ENCODE assay signal across 9 cellular contexts in genomic region chr2:150528861-150529801, GRCh38. TPM values are rescaled to one million over a fixed set of nuclear protein-coding genes. Genes with fewer than 3 reads are reported as not detected.
DNase-seq lines count a peak whose midpoint lies in the region; ATAC-seq, FAIRE-seq and TF ChIP-seq lines count a peak whose summit lies in the region.
"Had no signal": no experiment of that assay in that cellular context is flagged by ENCODE, and none has a peak within 500 bp of the region (broad histone marks: within the 10 kb centered on the region; RNA-seq: fewer than 3 reads in every experiment).

No MANE protein-coding gene starts in this region.

- H3K27ac ChIP-seq in H1 (ENCODE audit: low read depth, low read length), result no peak overlapping the region

- H3K4me1 Mint-ChIP-seq in naive thymus-derived CD8-positive, alpha-beta T cell, result no peaks in the 10 kb centered on the region

- no peaks in the 10 kb centered on the region for H3K36me3 Mint-ChIP-seq in naive thymus-derived CD8-positive, alpha-beta T cell

- peaks cover 0 to 9% (median 0%) of the 10 kb centered on the region in 9 donors for H3K9me3 Mint-ChIP-seq in naive thymus-derived CD8-positive, alpha-beta T cell

- TF ChIP-seq EP300 in H1 (IDR thresholded peaks at IDR 0.05; ENCODE audit: borderline replicate concordance in 1 of 2, low read depth in 2 of 2, low read length in 2 of 2), result no peak

- no peak overlapping the region for H3K18ac ChIP-seq in H1 (ENCODE audit: extremely low read depth, low read length)

- POLR2A ChIA-PET in H1 (lab: Charles Lee; ENCODE audit: partially characterized antibody), result no interaction called here
- POLR2A ChIA-PET in naive thymus-derived CD8-positive, alpha-beta T cell (lab: Charles Lee), result no interaction called here

- 0 out of 2 replicates have a peak overlapping the region, but pooled peaks have one; percentile 14 for H2BK5ac ChIP-seq in H1 (ENCODE audit: low read depth, low read length)

- H2BK120ac ChIP-seq in H1 (replicated peaks; ENCODE audit: low read depth, low read length), result no peak overlapping the region

- no peak for TF ChIP-seq POLR2A in H1 (IDR thresholded peaks at IDR 0.05; ENCODE audit: control extremely low read depth in 1 of 2, low read depth in 2 of 2, low read length in 2 of 2)

- no peak for TF ChIP-seq RAD21 in H1 (IDR thresholded peaks at IDR 0.05 in 1 of 2, conservative IDR thresholded peaks at IDR 0.05 in 1 of 2; ENCODE audit: low read depth in 2 of 2, low read length in 2 of 2)

- H3K9me3 ChIP-seq in H1 (ENCODE audit: insufficient read depth in 2 of 2, low read depth in 1 of 2, low read length in 1 of 2), result peaks cover 0 to 3% of the 10 kb centered on the region in 2 experiments; a peak in 1 of 4 replicates

- no peak overlapping the region for H3K4ac ChIP-seq in H1 (replicated peaks; ENCODE audit: insufficient read length, low read depth, low read length)

- H3K79me1 ChIP-seq in H1 (ENCODE audit: low read depth, low read length), result no peaks in the 10 kb centered on the region

- H3K14ac ChIP-seq in H1 (ENCODE audit: insufficient read length), result no peak overlapping the region

- no peak overlapping the region for H3K4me3 Mint-ChIP-seq in naive thymus-derived CD8-positive, alpha-beta T cell

- no peak overlapping the region for H4K8ac ChIP-seq in H1 (ENCODE audit: extremely low read depth, insufficient read depth, low read length)

- H3K27me3 Mint-ChIP-seq in naive thymus-derived CD8-positive, alpha-beta T cell, result peaks cover 0 to 2% (median 0%) of the 10 kb centered on the region in 5 donors

- H3K23me2 ChIP-seq in H1 (ENCODE audit: low read depth, low read length), result no peaks in the 10 kb centered on the region

- H4K91ac ChIP-seq in H1 (replicated peaks; ENCODE audit: insufficient read length, low read length), result no peak overlapping the region

- ATAC-seq in GM21515 (IDR thresholded peaks at IDR 0.05; ENCODE audit: unreplicated experiment) (peak; percentile 77), HG03558 (IDR thresholded peaks at IDR 0.05; ENCODE audit: extremely low read depth, unreplicated experiment) (peak; percentile 92), sciatic nerve (no peak)
- ATAC-seq in naive thymus-derived CD8-positive, alpha-beta T cell, result no peak

- no peak overlapping the region for H2AK5ac ChIP-seq in H1 (ENCODE audit: low read depth, low read length)

- CTCF ChIA-PET in H1 (lab: Charles Lee; ENCODE audit: partially characterized antibody), result interaction anchor here (1.5 kb wide), 1 partner anchor 20 kb away, joined by 5 read pairs; no protein-coding TSS in a partner anchor

- no peaks in the 10 kb centered on the region for H3K36me3 ChIP-seq in H1 (ENCODE audit: control insufficient read depth in 2 of 4, insufficient read depth in 4 of 4, low read length in 3 of 4)

- no peaks in the 10 kb centered on the region for H4K20me1 ChIP-seq in H1 (replicated peaks in 1 of 2; ENCODE audit: control insufficient read depth in 1 of 2, insufficient read depth in 2 of 2, low read length in 2 of 2)

- TF ChIP-seq CTCF in AG09319 (IDR thresholded peaks at IDR 0.05; ENCODE audit: low read depth, low read length) (no peak), H1 (IDR thresholded peaks at IDR 0.05; ENCODE audit: control extremely low read depth in 1 of 3, insufficient read depth in 1 of 3, low read depth in 1 of 3, low read length in 3 of 3) (no peak)

- peak overlapping the region; percentile 37; the same call in 1 of the 2 replicates for H2AFZ ChIP-seq in H1 (ENCODE audit: low read length)

- no peak overlapping the region for H3K56ac ChIP-seq in H1 (replicated peaks; ENCODE audit: insufficient read length, low read depth, low read length)

- no peaks in the 10 kb centered on the region for H3K79me2 ChIP-seq in H1 (ENCODE audit: control insufficient read depth in 1 of 2, insufficient read depth in 2 of 2, low read length in 2 of 2)

- no peak for FAIRE-seq in H1 (lab: Jason Lieb, UNC)
- FAIRE-seq: colon had no signal

- intact Hi-C loops in sciatic nerve (cut with DNase I), result no loop called here

- no peak overlapping the region for H2BK12ac ChIP-seq in H1 (ENCODE audit: low read depth, low read length)

- H2BK15ac ChIP-seq in H1 (ENCODE audit: low read length), result no peak overlapping the region

- no peaks in the 10 kb centered on the region for H3K27me3 ChIP-seq in H1 (replicated peaks in 1 of 4; ENCODE audit: control insufficient read depth in 3 of 4, extremely low read depth in 1 of 4, insufficient read depth in 3 of 4, low read length in 3 of 4)

- peaks cover 0 to 12% (median 4%) of the 10 kb centered on the region in 4 experiments; a peak in 3 of 7 replicates for H3K4me1 ChIP-seq in H1 (replicated peaks in 1 of 4; ENCODE audit: control insufficient read depth in 3 of 4, insufficient read depth in 4 of 4, low read length in 3 of 4)

- H2BK20ac ChIP-seq in H1 (ENCODE audit: low read length), result no peak overlapping the region

- H3K9ac ChIP-seq in H1 (replicated peaks in 1 of 4; ENCODE audit: extremely low read depth in 1 of 4, low read depth in 3 of 4, low read length in 3 of 4), result no peak overlapping the region

- peak overlapping the region; percentile 18 to 56; a peak in 3 of 4 replicates for H3K4me2 ChIP-seq in H1 (ENCODE audit: insufficient read depth in 1 of 2, low read depth in 2 of 2, low read length in 2 of 2)

- DNase-seq in AG09319 (ENCODE audit: extremely low read depth, low read depth) (peak; percentile 71), H1 (ENCODE audit: low read depth in 1 of 2, low spot score in 2 of 2) (no peak), sciatic nerve (ENCODE audit: low spot score) (no peak), cerebellum (ENCODE audit: low spot score) (no peak), SHP77 (lab: John Stamatoyannopoulos, UW) (no peak)
- no peak for DNase-seq in naive thymus-derived CD8-positive, alpha-beta T cell

- H4K5ac ChIP-seq in H1 (ENCODE audit: insufficient read length, low read depth, low read length), result no peak overlapping the region

- no peak overlapping the region for H3K27ac Mint-ChIP-seq in naive thymus-derived CD8-positive, alpha-beta T cell

- peak overlapping the region in 1 of 4 experiments; percentile 13; a peak in 2 of 8 replicates for H3K4me3 ChIP-seq in H1 (ENCODE audit: extremely low read depth in 1 of 4, insufficient read depth in 2 of 4, low read depth in 3 of 4, low read length in 4 of 4)

- WGBS in H1 (ENCODE audit: extremely low coverage in 1 of 2, insufficient coverage in 1 of 2, insufficient read length in 1 of 2, insufficient replicate concordance in 2 of 2, low coverage in 1 of 2, low lambda C conversion rate in 2 of 2, missing lambda C conversion rate in 1 of 2), 2 experiments, result 38% methylated on average over 5 of the region's 5 CpGs; no CpG with 5 or more reads in 1 of the 2 experiments

- H3K23ac ChIP-seq in H1 (ENCODE audit: insufficient read length), result no peak overlapping the region

TF ChIP-seq in H1, 55 proteins besides CTCF, POLR2A, EP300 and RAD21:
- TF ChIP-seq MAFK (IDR thresholded peaks at IDR 0.05; ENCODE audit: low read depth, low read length), result peak; percentile 50; the same call in 1 of the 2 replicates
- no peak for TF ChIP-seq FOSL1 (IDR thresholded peaks at IDR 0.05; ENCODE audit: insufficient read depth, low read depth, low read length)
- 0 out of 2 replicates have a peak, but pooled peaks have one; percentile 7 for TF ChIP-seq BACH1 (IDR thresholded peaks at IDR 0.05; ENCODE audit: low read length)
- TF ChIP-seq CEBPB (IDR thresholded peaks at IDR 0.05; ENCODE audit: low read depth, low read length), result peak; percentile 23; the same call in 1 of the 2 replicates
TF ChIP-seq in H1: peak in this region for 3.

RNA-seq across cellular contexts. Expression of gene RND3, which starts 41.7 kb away (rescaled TPM):
- total RNA-seq in H1 (2021; fragmentation: NEBNext Ultra II Directional; extraction: Animal tissue kit (Norgen Biotek cat#: 25700)), result 25.6 and 26.7 TPM in 2 replicates
- 7.4 and 12.2 TPM in 2 replicates for polyA plus RNA-seq in H1 (2011; rRNA removed)
- 12.8 TPM for polyA plus RNA-seq in H1 (2011; cell fraction: cytosol; rRNA removed)
- 14.3 TPM for polyA plus RNA-seq in H1 (2011; cell fraction: nucleus; rRNA removed)
- 30.8 to 52.5 TPM (median 35.1 TPM) in 4 replicates for polyA plus RNA-seq in H1 (2012, experiment 1 of 2)
- polyA plus RNA-seq in H1 (2012, experiment 2 of 2), result 2.5 TPM
- 54.4 TPM for polyA plus RNA-seq in H1 (2013, experiment 1 of 2)
- 54.7 TPM for polyA plus RNA-seq in H1 (2013, experiment 2 of 2)
- 53.0 and 84.6 TPM in 2 replicates for polyA minus RNA-seq in H1 (2011; rRNA and poly(A)+ RNA removed)
- polyA minus RNA-seq in H1 (2011; cell fraction: cytosol; rRNA and poly(A)+ RNA removed), result 18.1 TPM
- 36.6 TPM for polyA minus RNA-seq in H1 (2011; cell fraction: nucleus; rRNA and poly(A)+ RNA removed)
- total RNA-seq in sciatic nerve (56.9 TPM), cerebellum (101 TPM)
- total RNA-seq in naive thymus-derived CD8-positive, alpha-beta T cell, result not detected
- polyA plus RNA-seq in naive thymus-derived CD8-positive, alpha-beta T cell, result not detected

Comparison
In these comparisons a context has a peak if more than half of its experiments do, and no peak if none do; other contexts are left out.
1. ATAC-seq: peak in GM21515 (single experiment) and HG03558 (single experiment); none in sciatic nerve (single experiment) and naive thymus-derived CD8-positive, alpha-beta T cell (0 of 2).
2. RNA of gene RND3, which starts 41.7 kb away (total RNA-seq): 101 TPM in cerebellum (single experiment), 56.9 TPM in sciatic nerve (single experiment) and 25.6 to 26.7 TPM in H1; not detected in naive thymus-derived CD8-positive, alpha-beta T cell; every median in the first group is over 10 times any median in the second.